Comparison of ENCODE assay signal across 1 cellular context in genomic region chrX:23944234-23944633, GRCh38.
TF ChIP-seq lines count a peak whose summit lies in the region.

No MANE protein-coding gene starts in this region.

TF ChIP-seq in HEK293, 187 proteins besides CTCF, POLR2A, EP300 and RAD21 (continued from another document):
- TF ChIP-seq ZNF335 (tag by site-specific recombination; conservative IDR thresholded peaks at IDR 0.05) (peak; percentile 37; the same call in 1 of the 2 replicates), ZSCAN4 (tag by site-specific recombination; IDR thresholded peaks at IDR 0.05) (no peak), ZNF560 (tag by site-specific recombination; IDR thresholded peaks at IDR 0.05; ENCODE audit: borderline replicate concordance) (no peak), ZEB2 (tag by site-specific recombination; IDR thresholded peaks at IDR 0.05) (peak; percentile 94), ZNF768 (tag by site-specific recombination; IDR thresholded peaks at IDR 0.05) (no peak), EGR2 (tag by site-specific recombination; IDR thresholded peaks at IDR 0.05; ENCODE audit: low read depth) (no peak), KLF16 (tag by site-specific recombination; IDR thresholded peaks at IDR 0.05) (no peak), ZNF660 (tag by site-specific recombination; IDR thresholded peaks at IDR 0.05) (no peak), TCF7L2 (IDR thresholded peaks at IDR 0.05; ENCODE audit: borderline replicate concordance, low read depth, low read length) (peak; percentile 97), ZNF311 (tag by site-specific recombination; IDR thresholded peaks at IDR 0.05; ENCODE audit: borderline replicate concordance) (no peak), ZNF76 (tag by site-specific recombination; IDR thresholded peaks at IDR 0.05; ENCODE audit: borderline replicate concordance, low read depth) (0 out of 2 replicates have a peak, but pooled peaks have one; percentile 33), ZNF658 (tag by site-specific recombination; IDR thresholded peaks at IDR 0.05) (no peak), ZNF248 (tag by site-specific recombination; IDR thresholded peaks at IDR 0.05) (no peak), ZNF701 (tag by site-specific recombination; IDR thresholded peaks at IDR 0.05) (no peak)
